ENCODE assay signal across 8 cellular contexts in genomic region chr3:15768421-15769255, GRCh38.
DNase-seq lines count a peak whose midpoint lies in the region; ATAC-seq and TF ChIP-seq lines count a peak whose summit lies in the region.

No MANE protein-coding gene starts in this region.

- no peak for TF ChIP-seq CTCF in foreskin fibroblast (IDR thresholded peaks at IDR 0.05; ENCODE audit: low read depth, low read length)

- H3K4me1 ChIP-seq in effector memory CD4-positive, alpha-beta T cell (ENCODE audit: control insufficient read depth, insufficient read depth, low read length, poor library complexity, severe bottlenecking), result peaks cover 2% of the 10 kb centered on the region

- H3K4me3 Mint-ChIP-seq in stimulated activated naive CD8-positive, alpha-beta T cell treated with anti-CD3 and anti-CD28 coated beads, Interleukin-15, Interleukin-2, amounts not matched to agents 100 ng/mL and 50 ng/mL, for 24 hours, result peak overlapping the region; percentile 43

- H3K9me3 Mint-ChIP-seq in stimulated activated naive CD8-positive, alpha-beta T cell treated with anti-CD3 and anti-CD28 coated beads, Interleukin-15, Interleukin-2, amounts not matched to agents 100 ng/mL and 50 ng/mL, for 24 hours, result peaks cover 4% of the 10 kb centered on the region

- peaks cover 4% of the 10 kb centered on the region for H3K36me3 ChIP-seq in effector memory CD4-positive, alpha-beta T cell (ENCODE audit: control insufficient read depth, insufficient read depth, low read length)

- no peaks in the 10 kb centered on the region for H3K9me3 ChIP-seq in effector memory CD4-positive, alpha-beta T cell (ENCODE audit: control insufficient read depth, low read length)

- peak; percentile 63 for DNase-seq in CD1c-positive myeloid dendritic cell (ENCODE audit: extremely low spot score)
- peak; percentile 82 to 96 for DNase-seq in SW 1271 (lab: John Stamatoyannopoulos, UW)
- DNase-seq in foreskin fibroblast, result peak; percentile 89 to 93
- no peak for DNase-seq in effector memory CD4-positive, alpha-beta T cell
- no peak for DNase-seq in NCI-H1092 treated with DMSO at 0.1 percent for 48 hours (lab: John Stamatoyannopoulos, UW)

- H3K4me1 Mint-ChIP-seq in stimulated activated naive CD8-positive, alpha-beta T cell treated with anti-CD3 and anti-CD28 coated beads, Interleukin-15, Interleukin-2, amounts not matched to agents 100 ng/mL and 50 ng/mL, for 24 hours (ENCODE audit: low read depth), result peaks cover 61% of the 10 kb centered on the region

- no peaks in the 10 kb centered on the region for H3K27me3 ChIP-seq in effector memory CD4-positive, alpha-beta T cell (replicated peaks; ENCODE audit: control insufficient read depth, insufficient read depth, low read length, poor library complexity, severe bottlenecking)

- no peak overlapping the region for H3K27ac ChIP-seq in effector memory CD4-positive, alpha-beta T cell (ENCODE audit: insufficient read depth, low read length, poor library complexity, severe bottlenecking)

- H3K27ac Mint-ChIP-seq in stimulated activated naive CD8-positive, alpha-beta T cell treated with anti-CD3 and anti-CD28 coated beads, Interleukin-15, Interleukin-2, amounts not matched to agents 100 ng/mL and 50 ng/mL, for 24 hours, result peak overlapping the region; percentile 87

- H3K4me3 ChIP-seq in foreskin fibroblast (ENCODE audit: low read depth in 1 of 2, low read length in 2 of 2), result no peak overlapping the region
- no peak overlapping the region for H3K4me3 ChIP-seq in effector memory CD4-positive, alpha-beta T cell (ENCODE audit: insufficient read depth, low read depth, low read length, poor library complexity, severe bottlenecking)

- peak; percentile 62 for ATAC-seq in GM19324 (IDR thresholded peaks at IDR 0.05; ENCODE audit: low FRiP score, unreplicated experiment)
- peak; percentile 78 for ATAC-seq in HG03354 (IDR thresholded peaks at IDR 0.05; ENCODE audit: poor library complexity, severe bottlenecking, unreplicated experiment)

- H3K36me3 Mint-ChIP-seq in stimulated activated naive CD8-positive, alpha-beta T cell treated with anti-CD3 and anti-CD28 coated beads, Interleukin-15, Interleukin-2, amounts not matched to agents 100 ng/mL and 50 ng/mL, for 24 hours (ENCODE audit: low read depth), result peaks cover 35% of the 10 kb centered on the region

- H3K27me3 Mint-ChIP-seq in stimulated activated naive CD8-positive, alpha-beta T cell treated with anti-CD3 and anti-CD28 coated beads, Interleukin-15, Interleukin-2, amounts not matched to agents 100 ng/mL and 50 ng/mL, for 24 hours, result no peaks in the 10 kb centered on the region

Comparison
In these comparisons a context has a peak if more than half of its experiments do, and no peak if none do; other contexts are left out.
1. DNase-seq: peak in CD1c-positive myeloid dendritic cell (single experiment), SW 1271 (2 of 2) and foreskin fibroblast (2 of 2); none in effector memory CD4-positive, alpha-beta T cell (0 of 3) and NCI-H1092 treated with DMSO at 0.1 percent for 48 hours (single experiment).